2 cellular contexts compared by ENCODE assay signal in the genomic region with DNA sequence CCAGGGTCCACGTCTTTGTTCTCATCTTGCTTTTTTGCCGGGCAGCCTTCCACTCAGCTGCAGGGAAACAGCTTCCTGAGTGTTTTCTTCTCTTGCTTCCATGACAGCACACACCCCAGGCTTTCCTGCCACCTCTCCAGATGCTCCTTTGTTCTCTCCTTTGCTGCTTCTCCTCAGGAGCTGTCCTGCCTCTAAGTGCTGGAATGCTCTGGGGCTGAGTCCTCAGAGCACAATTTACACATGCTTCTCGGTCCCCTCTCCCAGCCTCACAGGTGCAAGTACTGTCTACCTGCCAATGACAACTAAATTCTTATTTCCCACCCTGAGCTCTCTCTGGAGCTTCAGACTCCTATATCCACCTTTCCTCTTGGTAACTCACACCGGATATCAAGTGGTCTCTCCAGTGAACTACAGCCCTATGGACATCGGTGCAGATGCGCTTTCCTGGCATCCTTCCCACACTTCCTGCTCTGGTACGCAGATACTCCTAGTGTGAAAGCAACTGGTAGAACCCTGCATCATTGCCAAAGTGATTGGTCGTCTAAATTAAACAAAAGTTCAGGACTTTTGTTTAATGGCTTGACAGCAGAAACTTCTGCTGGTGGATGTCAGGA.
TF ChIP-seq lines count a peak whose summit lies in the region.

No MANE protein-coding gene starts in this region.

TF ChIP-seq in WTC11, 78 proteins besides CTCF, POLR2A, EP300 and RAD21 (continues in another document):
- no peak for TF ChIP-seq ZNF281 (CRISPR knock-in tag; IDR thresholded peaks at IDR 0.05)
- TF ChIP-seq GABPB1 (CRISPR knock-in tag; IDR thresholded peaks at IDR 0.05): no peak
- TF ChIP-seq, protein P1, sequence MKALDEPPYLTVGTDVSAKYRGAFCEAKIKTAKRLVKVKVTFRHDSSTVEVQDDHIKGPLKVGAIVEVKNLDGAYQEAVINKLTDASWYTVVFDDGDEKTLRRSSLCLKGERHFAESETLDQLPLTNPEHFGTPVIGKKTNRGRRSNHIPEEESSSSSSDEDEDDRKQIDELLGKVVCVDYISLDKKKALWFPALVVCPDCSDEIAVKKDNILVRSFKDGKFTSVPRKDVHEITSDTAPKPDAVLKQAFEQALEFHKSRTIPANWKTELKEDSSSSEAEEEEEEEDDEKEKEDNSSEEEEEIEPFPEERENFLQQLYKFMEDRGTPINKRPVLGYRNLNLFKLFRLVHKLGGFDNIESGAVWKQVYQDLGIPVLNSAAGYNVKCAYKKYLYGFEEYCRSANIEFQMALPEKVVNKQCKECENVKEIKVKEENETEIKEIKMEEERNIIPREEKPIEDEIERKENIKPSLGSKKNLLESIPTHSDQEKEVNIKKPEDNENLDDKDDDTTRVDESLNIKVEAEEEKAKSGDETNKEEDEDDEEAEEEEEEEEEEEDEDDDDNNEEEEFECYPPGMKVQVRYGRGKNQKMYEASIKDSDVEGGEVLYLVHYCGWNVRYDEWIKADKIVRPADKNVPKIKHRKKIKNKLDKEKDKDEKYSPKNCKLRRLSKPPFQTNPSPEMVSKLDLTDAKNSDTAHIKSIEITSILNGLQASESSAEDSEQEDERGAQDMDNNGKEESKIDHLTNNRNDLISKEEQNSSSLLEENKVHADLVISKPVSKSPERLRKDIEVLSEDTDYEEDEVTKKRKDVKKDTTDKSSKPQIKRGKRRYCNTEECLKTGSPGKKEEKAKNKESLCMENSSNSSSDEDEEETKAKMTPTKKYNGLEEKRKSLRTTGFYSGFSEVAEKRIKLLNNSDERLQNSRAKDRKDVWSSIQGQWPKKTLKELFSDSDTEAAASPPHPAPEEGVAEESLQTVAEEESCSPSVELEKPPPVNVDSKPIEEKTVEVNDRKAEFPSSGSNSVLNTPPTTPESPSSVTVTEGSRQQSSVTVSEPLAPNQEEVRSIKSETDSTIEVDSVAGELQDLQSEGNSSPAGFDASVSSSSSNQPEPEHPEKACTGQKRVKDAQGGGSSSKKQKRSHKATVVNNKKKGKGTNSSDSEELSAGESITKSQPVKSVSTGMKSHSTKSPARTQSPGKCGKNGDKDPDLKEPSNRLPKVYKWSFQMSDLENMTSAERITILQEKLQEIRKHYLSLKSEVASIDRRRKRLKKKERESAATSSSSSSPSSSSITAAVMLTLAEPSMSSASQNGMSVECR (CRISPR knock-in tag; IDR thresholded peaks at IDR 0.05; ENCODE audit: borderline replicate concordance): no peak
- TF ChIP-seq OVOL2 (CRISPR knock-in tag; IDR thresholded peaks at IDR 0.05; ENCODE audit: borderline replicate concordance): no peak
- TF ChIP-seq, protein P2, sequence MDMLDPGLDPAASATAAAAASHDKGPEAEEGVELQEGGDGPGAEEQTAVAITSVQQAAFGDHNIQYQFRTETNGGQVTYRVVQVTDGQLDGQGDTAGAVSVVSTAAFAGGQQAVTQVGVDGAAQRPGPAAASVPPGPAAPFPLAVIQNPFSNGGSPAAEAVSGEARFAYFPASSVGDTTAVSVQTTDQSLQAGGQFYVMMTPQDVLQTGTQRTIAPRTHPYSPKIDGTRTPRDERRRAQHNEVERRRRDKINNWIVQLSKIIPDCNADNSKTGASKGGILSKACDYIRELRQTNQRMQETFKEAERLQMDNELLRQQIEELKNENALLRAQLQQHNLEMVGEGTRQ (CRISPR knock-in tag; IDR thresholded peaks at IDR 0.05): no peak
- TF ChIP-seq NFE2L1 (CRISPR knock-in tag; IDR thresholded peaks at IDR 0.05): no peak
- TF ChIP-seq, protein P3, sequence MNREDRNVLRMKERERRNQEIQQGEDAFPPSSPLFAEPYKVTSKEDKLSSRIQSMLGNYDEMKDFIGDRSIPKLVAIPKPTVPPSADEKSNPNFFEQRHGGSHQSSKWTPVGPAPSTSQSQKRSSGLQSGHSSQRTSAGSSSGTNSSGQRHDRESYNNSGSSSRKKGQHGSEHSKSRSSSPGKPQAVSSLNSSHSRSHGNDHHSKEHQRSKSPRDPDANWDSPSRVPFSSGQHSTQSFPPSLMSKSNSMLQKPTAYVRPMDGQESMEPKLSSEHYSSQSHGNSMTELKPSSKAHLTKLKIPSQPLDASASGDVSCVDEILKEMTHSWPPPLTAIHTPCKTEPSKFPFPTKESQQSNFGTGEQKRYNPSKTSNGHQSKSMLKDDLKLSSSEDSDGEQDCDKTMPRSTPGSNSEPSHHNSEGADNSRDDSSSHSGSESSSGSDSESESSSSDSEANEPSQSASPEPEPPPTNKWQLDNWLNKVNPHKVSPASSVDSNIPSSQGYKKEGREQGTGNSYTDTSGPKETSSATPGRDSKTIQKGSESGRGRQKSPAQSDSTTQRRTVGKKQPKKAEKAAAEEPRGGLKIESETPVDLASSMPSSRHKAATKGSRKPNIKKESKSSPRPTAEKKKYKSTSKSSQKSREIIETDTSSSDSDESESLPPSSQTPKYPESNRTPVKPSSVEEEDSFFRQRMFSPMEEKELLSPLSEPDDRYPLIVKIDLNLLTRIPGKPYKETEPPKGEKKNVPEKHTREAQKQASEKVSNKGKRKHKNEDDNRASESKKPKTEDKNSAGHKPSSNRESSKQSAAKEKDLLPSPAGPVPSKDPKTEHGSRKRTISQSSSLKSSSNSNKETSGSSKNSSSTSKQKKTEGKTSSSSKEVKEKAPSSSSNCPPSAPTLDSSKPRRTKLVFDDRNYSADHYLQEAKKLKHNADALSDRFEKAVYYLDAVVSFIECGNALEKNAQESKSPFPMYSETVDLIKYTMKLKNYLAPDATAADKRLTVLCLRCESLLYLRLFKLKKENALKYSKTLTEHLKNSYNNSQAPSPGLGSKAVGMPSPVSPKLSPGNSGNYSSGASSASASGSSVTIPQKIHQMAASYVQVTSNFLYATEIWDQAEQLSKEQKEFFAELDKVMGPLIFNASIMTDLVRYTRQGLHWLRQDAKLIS (CRISPR knock-in tag; IDR thresholded peaks at IDR 0.05; ENCODE audit: borderline replicate concordance): no peak
- no peak for TF ChIP-seq MLX (CRISPR knock-in tag; IDR thresholded peaks at IDR 0.05)

TF ChIP-seq in liver, 16 proteins besides CTCF, POLR2A, EP300 and RAD21:
- TF ChIP-seq HNF4G (IDR thresholded peaks at IDR 0.05) (no peak), HNF4A (conservative IDR thresholded peaks at IDR 0.05) (no peak), FOXA2 (IDR thresholded peaks at IDR 0.05) (no peak), FOXA1 (IDR thresholded peaks at IDR 0.05) (no peak), SP1 (IDR thresholded peaks at IDR 0.05) (no peak), ATF3 (IDR thresholded peaks at IDR 0.05) (no peak)
- TF ChIP-seq, protein P4, sequence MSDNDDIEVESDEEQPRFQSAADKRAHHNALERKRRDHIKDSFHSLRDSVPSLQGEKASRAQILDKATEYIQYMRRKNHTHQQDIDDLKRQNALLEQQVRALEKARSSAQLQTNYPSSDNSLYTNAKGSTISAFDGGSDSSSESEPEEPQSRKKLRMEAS (IDR thresholded peaks at IDR 0.05): no peak
- TF ChIP-seq, protein P5, sequence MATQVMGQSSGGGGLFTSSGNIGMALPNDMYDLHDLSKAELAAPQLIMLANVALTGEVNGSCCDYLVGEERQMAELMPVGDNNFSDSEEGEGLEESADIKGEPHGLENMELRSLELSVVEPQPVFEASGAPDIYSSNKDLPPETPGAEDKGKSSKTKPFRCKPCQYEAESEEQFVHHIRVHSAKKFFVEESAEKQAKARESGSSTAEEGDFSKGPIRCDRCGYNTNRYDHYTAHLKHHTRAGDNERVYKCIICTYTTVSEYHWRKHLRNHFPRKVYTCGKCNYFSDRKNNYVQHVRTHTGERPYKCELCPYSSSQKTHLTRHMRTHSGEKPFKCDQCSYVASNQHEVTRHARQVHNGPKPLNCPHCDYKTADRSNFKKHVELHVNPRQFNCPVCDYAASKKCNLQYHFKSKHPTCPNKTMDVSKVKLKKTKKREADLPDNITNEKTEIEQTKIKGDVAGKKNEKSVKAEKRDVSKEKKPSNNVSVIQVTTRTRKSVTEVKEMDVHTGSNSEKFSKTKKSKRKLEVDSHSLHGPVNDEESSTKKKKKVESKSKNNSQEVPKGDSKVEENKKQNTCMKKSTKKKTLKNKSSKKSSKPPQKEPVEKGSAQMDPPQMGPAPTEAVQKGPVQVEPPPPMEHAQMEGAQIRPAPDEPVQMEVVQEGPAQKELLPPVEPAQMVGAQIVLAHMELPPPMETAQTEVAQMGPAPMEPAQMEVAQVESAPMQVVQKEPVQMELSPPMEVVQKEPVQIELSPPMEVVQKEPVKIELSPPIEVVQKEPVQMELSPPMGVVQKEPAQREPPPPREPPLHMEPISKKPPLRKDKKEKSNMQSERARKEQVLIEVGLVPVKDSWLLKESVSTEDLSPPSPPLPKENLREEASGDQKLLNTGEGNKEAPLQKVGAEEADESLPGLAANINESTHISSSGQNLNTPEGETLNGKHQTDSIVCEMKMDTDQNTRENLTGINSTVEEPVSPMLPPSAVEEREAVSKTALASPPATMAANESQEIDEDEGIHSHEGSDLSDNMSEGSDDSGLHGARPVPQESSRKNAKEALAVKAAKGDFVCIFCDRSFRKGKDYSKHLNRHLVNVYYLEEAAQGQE (IDR thresholded peaks at IDR 0.05): peak; percentile 58
TF ChIP-seq in liver: peak in this region for 1.
